8 cellular contexts compared by ENCODE assay signal in the genomic region with DNA sequence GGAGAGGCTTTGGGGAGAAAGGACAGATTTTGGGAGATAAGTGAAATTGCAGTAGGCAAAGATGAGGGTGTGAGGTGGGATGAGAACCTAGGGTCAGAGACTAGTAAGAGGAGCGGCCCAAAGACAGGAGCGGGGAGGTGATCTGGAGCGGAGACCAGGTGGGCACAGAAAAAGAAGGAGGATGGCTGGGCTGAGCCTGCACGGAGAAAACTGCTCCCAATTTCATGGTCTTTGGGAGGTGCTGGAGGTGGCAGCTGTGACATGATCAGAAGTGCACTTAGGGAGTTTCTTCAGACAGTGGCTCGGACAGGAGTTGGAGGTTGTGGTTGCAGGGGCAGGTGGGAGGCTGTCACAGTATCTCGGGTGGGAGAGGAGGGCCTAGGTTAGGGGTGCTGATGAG.
"Had no signal": no experiment of that assay in that cellular context is flagged by ENCODE, and none has a peak within 500 bp of the region (broad histone marks: within the 10 kb centered on the region; RNA-seq: fewer than 3 reads in every experiment).

No MANE protein-coding gene starts in this region.

- H3K27ac ChIP-seq: HL-60 had no signal

- H3K4me2 ChIP-seq: GM23338 had no signal

- H3K36me3 ChIP-seq: HAP-1 had no signal

- H3K27me3 Mint-ChIP-seq: IgD-negative memory B cell had no signal

- H3K4me1 ChIP-seq: HAP-1 had no signal

- H3K9me3 Mint-ChIP-seq: GM23338 had no signal

- H3K4me3 ChIP-seq: GM23338, HAP-1 had no signal

- H3K27ac Mint-ChIP-seq: GM23338, HFFc6, IgD-negative memory B cell had no signal

- H3K4me3 Mint-ChIP-seq: GM23338, HFFc6, IgD-negative memory B cell had no signal

- DNase-seq: H7, HFFc6, KBM-7 had no signal

- FAIRE-seq: HepG2 had no signal

- H3K36me3 Mint-ChIP-seq: IgD-negative memory B cell had no signal

- H3K9me3 ChIP-seq: HAP-1 had no signal
